Comparison of ENCODE assay signal across 1 cellular context in genomic region chr2:29059612-29060011, GRCh38.
TF ChIP-seq lines count a peak whose summit lies in the region.

No MANE protein-coding gene starts in this region.

TF ChIP-seq in K562, 482 proteins besides CTCF, POLR2A, EP300 and RAD21:
- no peak for TF ChIP-seq EWSR1 (IDR thresholded peaks at IDR 0.05; ENCODE audit: borderline replicate concordance, low read depth, partially characterized antibody)
- TF ChIP-seq MEIS2 (IDR thresholded peaks at IDR 0.05; ENCODE audit: partially characterized antibody) = peak; percentile 11
- no peak for TF ChIP-seq RFX1 (IDR thresholded peaks at IDR 0.05)
- no peak for TF ChIP-seq TARDBP (IDR thresholded peaks at IDR 0.05)
- peak; percentile 65 for TF ChIP-seq MAFG (tag; conservative IDR thresholded peaks at IDR 0.05)
- TF ChIP-seq SNAPC5 (CRISPR knock-in tag; IDR thresholded peaks at IDR 0.05) = no peak
- TF ChIP-seq PBX2 (CRISPR knock-in tag; IDR thresholded peaks at IDR 0.05; ENCODE audit: low read depth) = no peak
- TF ChIP-seq PBX2 (tag; conservative IDR thresholded peaks at IDR 0.05; ENCODE audit: low read depth) = 0 out of 2 replicates have a peak, but pooled peaks have one; percentile 34
- TF ChIP-seq PKNOX1 (IDR thresholded peaks at IDR 0.05) = peak; percentile 38; the same call in 1 of the 2 replicates
- no peak for TF ChIP-seq ZBTB12 (CRISPR knock-in tag; IDR thresholded peaks at IDR 0.05)
- peak; percentile 22; the same call in 1 of the 2 replicates for TF ChIP-seq NFE2 (IDR thresholded peaks at IDR 0.05; ENCODE audit: low read depth)
- peak; percentile 45 for TF ChIP-seq FOSL1 (tag; conservative IDR thresholded peaks at IDR 0.05)
- TF ChIP-seq MBD1 (CRISPR knock-in tag; IDR thresholded peaks at IDR 0.05) = no peak
